ENCODE assay signal across 13 cellular contexts in genomic region chr18:36299010-36299409, GRCh38. TPM values are rescaled to one million over a fixed set of nuclear protein-coding genes. Genes with fewer than 3 reads are reported as not detected.
DNase-seq lines count a peak whose midpoint lies in the region; ATAC-seq and TF ChIP-seq lines count a peak whose summit lies in the region.
"Had no signal": no experiment of that assay in that cellular context is flagged by ENCODE, and none has a peak within 500 bp of the region (broad histone marks: within the 10 kb centered on the region; RNA-seq: fewer than 3 reads in every experiment).

No MANE protein-coding gene starts in this region.

- no peak for DNase-seq in activated T-cell treated with anti-CD3 and anti-CD28 coated beads, Interleukin-2, amount 50 U/mL, for 72 hours
- DNase-seq in activated T-cell treated with anti-CD3 and anti-CD28 coated beads, Interleukin-2, amount 50 U/mL, for 48 hours: no peak
- no peak for DNase-seq in T-cell
- no peak for DNase-seq in right cardiac atrium
- no peak for DNase-seq in progenitor cell of endocrine pancreas (ENCODE audit: low spot score, unreplicated experiment)
- DNase-seq in nucleus accumbens (lab: John Stamatoyannopoulos, UW): no peak
- no peak for DNase-seq in globus pallidus (ENCODE audit: low spot score)
- DNase-seq in H4 (ENCODE audit: low spot score): no peak
- DNase-seq: effector memory CD8-positive, alpha-beta T cell; gastrocnemius medialis; Karpas-422; SHP77; upper lobe of right lung had no signal

- 63% methylated on average over 6 of the region's 6 CpGs for WGBS in right cardiac atrium

- H3K27ac Mint-ChIP-seq in activated T-cell treated with anti-CD3 and anti-CD28 coated beads, Interleukin-2, amount 50 U/mL, for 72 hours: no peak overlapping the region
- no peak overlapping the region for H3K27ac Mint-ChIP-seq in T-cell
- no peak overlapping the region for H3K27ac Mint-ChIP-seq in progenitor cell of endocrine pancreas
- H3K27ac Mint-ChIP-seq: effector memory CD8-positive, alpha-beta T cell had no signal

- ATAC-seq in activated T-cell treated with anti-CD3 and anti-CD28 coated beads, Interleukin-2, amount 50 U/mL, for 72 hours (replicated peaks in 1 of 2): no peak
- ATAC-seq in T-cell (replicated peaks in 1 of 4) (no peak), right cardiac atrium (no peak)
- ATAC-seq: effector memory CD8-positive, alpha-beta T cell; gastrocnemius medialis; upper lobe of right lung had no signal

- H3K4me3 Mint-ChIP-seq in activated T-cell treated with anti-CD3 and anti-CD28 coated beads, Interleukin-2, amount 50 U/mL, for 72 hours: peak overlapping the region; percentile 19 to 31
- H3K4me3 Mint-ChIP-seq in T-cell (peak overlapping the region in 2 of 3 donors; percentile 13 to 23), progenitor cell of endocrine pancreas (ENCODE audit: low read depth) (peak overlapping the region; percentile 54)
- H3K4me3 Mint-ChIP-seq: effector memory CD8-positive, alpha-beta T cell had no signal

- H3K36me3 Mint-ChIP-seq in activated T-cell treated with anti-CD3 and anti-CD28 coated beads, Interleukin-2, amount 50 U/mL, for 72 hours (ENCODE audit: insufficient read depth in 2 of 2): no peaks in the 10 kb centered on the region
- H3K36me3 Mint-ChIP-seq in T-cell: no peaks in the 10 kb centered on the region
- H3K36me3 Mint-ChIP-seq in progenitor cell of endocrine pancreas (ENCODE audit: insufficient read depth): no peaks in the 10 kb centered on the region

- peak overlapping the region; percentile 54 for H3K4me3 ChIP-seq in right cardiac atrium (ENCODE audit: low read length)

- POLR2A ChIA-PET in T-cell (lab: Charles Lee): no interaction called here

- peaks cover 48% of the 10 kb centered on the region for H3K27me3 Mint-ChIP-seq in activated T-cell treated with anti-CD3 and anti-CD28 coated beads, Interleukin-2, amount 50 U/mL, for 72 hours (ENCODE audit: low read depth)
- H3K27me3 Mint-ChIP-seq in T-cell (peaks cover 38 to 47% of the 10 kb centered on the region in 2 donors), progenitor cell of endocrine pancreas (peaks cover 42% of the 10 kb centered on the region)

- no peaks in the 10 kb centered on the region for H3K4me1 Mint-ChIP-seq in activated T-cell treated with anti-CD3 and anti-CD28 coated beads, Interleukin-2, amount 50 U/mL, for 72 hours (ENCODE audit: low read depth)
- H3K4me1 Mint-ChIP-seq in T-cell: peaks cover 0 to 2% (median 2%) of the 10 kb centered on the region in 3 donors
- no peaks in the 10 kb centered on the region for H3K4me1 Mint-ChIP-seq in progenitor cell of endocrine pancreas (ENCODE audit: low read depth)

- H3K9me3 ChIP-seq in right cardiac atrium (ENCODE audit: control insufficient read depth, low read length): no peaks in the 10 kb centered on the region
- H3K9me3 ChIP-seq: gastrocnemius medialis, upper lobe of right lung had no signal

- no peaks in the 10 kb centered on the region for H3K27me3 ChIP-seq in right cardiac atrium (ENCODE audit: control insufficient read depth, insufficient read depth)
- H3K27me3 ChIP-seq: gastrocnemius medialis had no signal

- no peaks in the 10 kb centered on the region for H3K9me3 Mint-ChIP-seq in activated T-cell treated with anti-CD3 and anti-CD28 coated beads, Interleukin-2, amount 50 U/mL, for 72 hours
- no peaks in the 10 kb centered on the region for H3K9me3 Mint-ChIP-seq in T-cell
- H3K9me3 Mint-ChIP-seq in progenitor cell of endocrine pancreas (ENCODE audit: low read depth): no peaks in the 10 kb centered on the region
- H3K9me3 Mint-ChIP-seq: effector memory CD8-positive, alpha-beta T cell had no signal

- H3K27ac ChIP-seq in right cardiac atrium (ENCODE audit: low read length): no peak overlapping the region
- H3K27ac ChIP-seq: upper lobe of right lung had no signal

- intact Hi-C loops in right cardiac atrium (cut with DNase I): loop anchor here in 3 of 4 donors (5.0 to 10.0 kb wide), 3 partner anchors 166 to 276 kb away; no protein-coding TSS in a partner anchor

- CTCF ChIA-PET in T-cell (lab: Charles Lee): interaction anchor here (0.5 to 0.7 kb wide), 4 partner anchors 14 to 85 kb away, joined by 4 to 7 read pairs (median 6); no protein-coding TSS in a partner anchor

- TF ChIP-seq CTCF in progenitor cell of endocrine pancreas (IDR thresholded peaks at IDR 0.05; ENCODE audit: unreplicated experiment): no peak

- H3K4me1 ChIP-seq in right cardiac atrium (ENCODE audit: control insufficient read depth, insufficient read depth, low read length): no peaks in the 10 kb centered on the region

RNA-seq across cellular contexts. Expression of gene FHOD3, which starts 1.5 kb away (rescaled TPM):
- total RNA-seq in activated T-cell treated with anti-CD3 and anti-CD28 coated beads, Interleukin-2, amount 50 U/mL, for 72 hours: under 1 TPM in 1 of 2 donors, not detected in 1; 0.28 TPM
- total RNA-seq in T-cell: under 1 TPM in 1 of 5 donors, not detected in 4; 0.06 TPM
- total RNA-seq in right cardiac atrium: 100 to 1,000 TPM; 118 to 157 (median 142) TPM
- polyA plus RNA-seq in right cardiac atrium: 118 TPM
- 1.6 and 2.6 TPM in 2 replicates for total RNA-seq in progenitor cell of endocrine pancreas
- 4.9 and 6.1 TPM in 2 replicates for total RNA-seq in H4 (2014; rRNA removed; shearing (Covaris generic))

Comparison
In these comparisons a context has a peak if more than half of its experiments do, and no peak if none do; other contexts are left out.
1. RNA of gene FHOD3, which starts 1.5 kb away (total RNA-seq): 118 to 157 TPM in right cardiac atrium; 4.9 to 6.1 TPM in H4, 1.6 to 2.6 TPM in progenitor cell of endocrine pancreas, 0.28 TPM in activated T-cell treated with anti-CD3 and anti-CD28 coated beads, Interleukin-2, amount 50 U/mL, for 72 hours and 0.06 TPM in T-cell; every median in the first group is over 10 times any median in the second.
2. Peak in every context shown above with its lines, with median percentiles within 50 percentile points of each other: H3K4me3 Mint-ChIP-seq.